ENCODE assay signal across 27 cellular contexts in the genomic region with DNA sequence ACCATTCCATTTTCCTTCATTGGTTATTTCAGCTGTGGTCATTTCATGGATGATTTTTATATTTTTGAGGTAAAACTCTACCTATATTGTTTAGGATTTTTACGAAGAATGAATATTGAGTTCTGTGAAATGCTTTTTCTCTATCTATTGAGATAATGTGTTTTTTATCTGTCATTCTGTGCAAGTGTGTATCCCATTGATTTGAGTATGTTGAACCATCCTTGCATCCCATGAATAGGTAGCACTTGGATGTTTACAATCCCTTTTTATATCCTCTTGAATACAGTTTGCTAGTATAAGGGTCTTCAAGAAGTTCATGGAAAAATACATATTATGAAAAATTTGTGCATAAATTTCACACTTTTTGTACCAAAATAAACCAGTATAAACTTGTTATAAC.
"Had no signal": no experiment of that assay in that cellular context is flagged by ENCODE, and none has a peak within 500 bp of the region (broad histone marks: within the 10 kb centered on the region; RNA-seq: fewer than 3 reads in every experiment).

No MANE protein-coding gene starts in this region.

- H3K27me3 Mint-ChIP-seq: stimulated activated naive B cell treated with anti-CD40 and anti-IgM and Interleukin-4, amounts not matched to agents 10 μg/mL and 1 μg/mL and 100 μg/mL, for 72 hours; stimulated activated naive CD8-positive, alpha-beta T cell treated with anti-CD3 and anti-CD28 coated beads, Interleukin-15, Interleukin-2, amounts not matched to agents 100 ng/mL and 50 ng/mL, for 24 hours had no signal

- H3K27me3 ChIP-seq: neural progenitor cell, ovary, right lobe of liver, sigmoid colon, stomach, thyroid gland, tibial nerve, upper lobe of left lung, vagina had no signal

- DNase-seq: natural killer cell; occipital lobe; ovary; posterior cingulate gyrus; psoas muscle; right cardiac atrium; right lobe of liver; sigmoid colon; small intestine; stimulated activated CD4-positive, alpha-beta T cell treated with anti-CD3 and anti-CD28 coated beads, Interleukin-15, amount 100 ng/mL, for 24 hours; stimulated activated CD4-positive, alpha-beta T cell treated with anti-CD3 and anti-CD28 coated beads, Interleukin-2, amount 100 ng/mL, for 24 hours; stimulated activated CD4-positive, alpha-beta T cell treated with anti-CD3 and anti-CD28 coated beads, Interleukin-2, amount 100 ng/mL, for 48 hours; stimulated activated CD4-positive, alpha-beta T cell treated with anti-CD3 and anti-CD28 coated beads, Interleukin-4, amount 100 ng/mL, for 24 hours; stimulated activated naive B cell treated with anti-CD40 and anti-IgM and Interleukin-4, amounts not matched to agents 10 μg/mL and 1 μg/mL and 100 μg/mL, for 72 hours; stimulated activated naive CD4-positive, alpha-beta T cell treated with Interleukin-2 at 50 U/mL for 16 hours; stomach; thyroid gland; trophoblast cell; upper lobe of left lung had no signal

- ATAC-seq: natural killer cell; psoas muscle; right cardiac atrium; right lobe of liver; stimulated activated effector memory CD8-positive, alpha-beta T cell treated with anti-CD3 and anti-CD28 coated beads, Interleukin-12 subunit alpha, Interleukin-12 subunit beta, amount 100 ng/mL, for 72 hours; stimulated activated naive B cell treated with anti-CD40 and anti-IgM and Interleukin-4, amounts not matched to agents 10 μg/mL and 1 μg/mL and 100 μg/mL, for 72 hours had no signal

- H3K4me3 Mint-ChIP-seq: natural killer cell; nephron; neural progenitor cell; stimulated activated effector memory CD8-positive, alpha-beta T cell treated with anti-CD3 and anti-CD28 coated beads, Interleukin-12 subunit alpha, Interleukin-12 subunit beta, amount 100 ng/mL, for 72 hours; stimulated activated naive B cell treated with anti-CD40 and anti-IgM and Interleukin-4, amounts not matched to agents 10 μg/mL and 1 μg/mL and 100 μg/mL, for 72 hours; stimulated activated naive CD8-positive, alpha-beta T cell treated with anti-CD3 and anti-CD28 coated beads, Interleukin-15, Interleukin-2, amounts not matched to agents 100 ng/mL and 50 ng/mL, for 24 hours had no signal

- H3K27ac Mint-ChIP-seq: natural killer cell; nephron; neural progenitor cell; stimulated activated effector memory CD8-positive, alpha-beta T cell treated with anti-CD3 and anti-CD28 coated beads, Interleukin-12 subunit alpha, Interleukin-12 subunit beta, amount 100 ng/mL, for 72 hours; stimulated activated naive B cell treated with anti-CD40 and anti-IgM and Interleukin-4, amounts not matched to agents 10 μg/mL and 1 μg/mL and 100 μg/mL, for 72 hours; stimulated activated naive CD8-positive, alpha-beta T cell treated with anti-CD3 and anti-CD28 coated beads, Interleukin-15, Interleukin-2, amounts not matched to agents 100 ng/mL and 50 ng/mL, for 24 hours had no signal

- H3K4me1 ChIP-seq: neural progenitor cell, parathyroid adenoma, psoas muscle, right lobe of liver, sigmoid colon, stomach, thyroid gland, tibial nerve, upper lobe of left lung, vagina had no signal

- H3K9ac ChIP-seq: neural progenitor cell, parathyroid adenoma had no signal

- H3K27ac ChIP-seq: neural progenitor cell, ovary, parathyroid adenoma, psoas muscle, right lobe of liver, sigmoid colon, stomach, thoracic aorta, thyroid gland, tibial nerve, upper lobe of left lung, vagina had no signal

- H3K4me3 ChIP-seq: neural progenitor cell, ovary, psoas muscle, right lobe of liver, sigmoid colon, stomach, thoracic aorta, thyroid gland, tibial nerve, upper lobe of left lung, vagina had no signal

- H3K4me1 Mint-ChIP-seq: nephron; neural progenitor cell; stimulated activated effector memory CD8-positive, alpha-beta T cell treated with anti-CD3 and anti-CD28 coated beads, Interleukin-12 subunit alpha, Interleukin-12 subunit beta, amount 100 ng/mL, for 72 hours had no signal
